ENCODE assay signal across 25 cellular contexts in the genomic region with DNA sequence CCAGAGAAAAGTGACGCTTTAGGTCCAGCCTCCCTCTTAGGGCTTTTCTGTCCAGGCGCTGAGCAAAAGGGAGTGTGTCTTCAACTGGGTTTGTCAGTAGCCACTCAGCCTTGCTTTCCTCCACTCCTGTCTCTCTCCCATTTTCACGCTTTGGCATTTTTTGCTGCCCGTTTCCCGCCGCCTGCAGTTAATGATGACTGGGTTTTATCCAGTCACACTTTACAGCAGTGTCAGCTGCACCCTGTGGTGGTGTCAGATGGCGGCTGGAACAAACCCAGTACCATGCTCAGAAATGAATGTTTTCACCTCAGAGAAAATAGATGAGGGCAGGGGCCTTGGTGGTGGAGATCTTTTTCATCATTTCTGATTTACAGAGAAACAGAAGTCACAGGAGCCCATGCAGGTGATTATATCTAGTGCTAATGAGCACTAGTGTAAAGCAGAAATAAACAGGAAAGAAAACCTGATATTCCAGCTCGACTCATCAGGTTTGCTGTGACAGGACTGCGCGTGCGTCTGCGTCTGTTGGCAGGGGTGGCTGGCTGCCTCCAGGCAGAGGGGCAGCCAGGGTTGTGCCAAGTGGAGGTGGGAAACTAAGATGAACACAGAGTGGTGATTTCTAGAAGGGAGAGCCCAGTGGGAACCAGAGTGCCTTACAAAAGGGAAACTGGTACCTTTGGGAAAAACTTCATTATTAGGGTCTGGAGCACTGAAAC.
A peak's percentile ranks its signal among the peaks of the same experiment; 100 is the strongest.
DNase-seq lines count a peak whose midpoint lies in the region; ATAC-seq and TF ChIP-seq lines count a peak whose summit lies in the region.
"Had no signal": no experiment of that assay in that cellular context is flagged by ENCODE, and none has a peak within 500 bp of the region (broad histone marks: within the 10 kb centered on the region; RNA-seq: fewer than 3 reads in every experiment).

No MANE protein-coding gene starts in this region.

- H3K23ac ChIP-seq in neuronal stem cell (ENCODE audit: low read depth, low read length, poor library complexity): no peak overlapping the region

- no peak overlapping the region for H3K9ac ChIP-seq in neuronal stem cell (ENCODE audit: low read depth, low read length, poor library complexity)

- H3K4me3 Mint-ChIP-seq in activated CD4-positive, alpha-beta T cell treated with anti-CD3 and anti-CD28 coated beads for 36 hours: no peak overlapping the region
- no peak overlapping the region for H3K4me3 Mint-ChIP-seq in HFFc6
- H3K4me3 Mint-ChIP-seq: activated CD8-positive, alpha-beta memory T cell treated with anti-CD3 and anti-CD28 coated beads, Interleukin-2, amount 10 ng/mL, durations not matched to agents 7 days and 5 days; activated T-helper 1 cell treated with anti-CD3 and anti-CD28 coated beads, Interleukin-12 subunit alpha, Interleukin-12 subunit beta, Interleukin-2, Interleukin-4 antibody, amounts not matched to agents 30 ng/mL and 10 ng/mL and 1 ng/mL, durations not matched to agents 14 hours and 24 hours and 36 hours; naive B cell; stimulated activated naive CD8-positive, alpha-beta T cell treated with anti-CD3 and anti-CD28 coated beads, Interleukin-15, amount 100 ng/mL, for 72 hours had no signal

- no peak overlapping the region for H2BK120ac ChIP-seq in neuronal stem cell (ENCODE audit: low read depth, low read length)

- H3K36me3 ChIP-seq in Panc1 (ENCODE audit: control insufficient read depth, insufficient read depth, low read length) (no peaks in the 10 kb centered on the region), neuronal stem cell (replicated peaks in 1 of 2; ENCODE audit: control insufficient read depth in 2 of 2, insufficient read depth in 2 of 2, low read length in 2 of 2) (peaks cover 0 to 6% of the 10 kb centered on the region in 2 donors)
- H3K36me3 ChIP-seq: ascending aorta, colonic mucosa, transverse colon had no signal

- no peak overlapping the region for H4K8ac ChIP-seq in neuronal stem cell (ENCODE audit: low read depth, low read length)

- no peaks in the 10 kb centered on the region for H3K36me3 Mint-ChIP-seq in activated CD4-positive, alpha-beta T cell treated with anti-CD3 and anti-CD28 coated beads for 36 hours (ENCODE audit: low read depth)
- H3K36me3 Mint-ChIP-seq in HFFc6 (ENCODE audit: low read depth): peaks cover 20% of the 10 kb centered on the region
- H3K36me3 Mint-ChIP-seq: activated CD8-positive, alpha-beta memory T cell treated with anti-CD3 and anti-CD28 coated beads, Interleukin-2, amount 10 ng/mL, durations not matched to agents 7 days and 5 days; activated naive CD4-positive, alpha-beta T cell treated with anti-CD3 and anti-CD28 coated beads, Interleukin-2, amount 50 U/mL, for 72 hours; naive B cell had no signal

- no peak overlapping the region for H2BK15ac ChIP-seq in neuronal stem cell (ENCODE audit: low read length)

- H3K4me1 Mint-ChIP-seq in activated CD4-positive, alpha-beta T cell treated with anti-CD3 and anti-CD28 coated beads for 36 hours: no peaks in the 10 kb centered on the region
- peaks cover 36% of the 10 kb centered on the region for H3K4me1 Mint-ChIP-seq in HFFc6 (ENCODE audit: low read depth)
- H3K4me1 Mint-ChIP-seq: activated CD8-positive, alpha-beta memory T cell treated with anti-CD3 and anti-CD28 coated beads, Interleukin-2, amount 10 ng/mL, durations not matched to agents 7 days and 5 days had no signal

- no peak overlapping the region for H3K4me2 ChIP-seq in neuronal stem cell (ENCODE audit: insufficient read depth, low read length, poor library complexity, severe bottlenecking)

- H3K4me3 ChIP-seq in LNCaP clone FGC (ENCODE audit: low read depth, low read length) (peak overlapping the region; percentile 11; the same call in 1 of the 2 replicates), Panc1 (ENCODE audit: low read depth in 2 of 2, low read length in 2 of 2) (no peak overlapping the region), neuronal stem cell (ENCODE audit: low read length in 2 of 2) (no peak overlapping the region)
- H3K4me3 ChIP-seq: ascending aorta, colonic mucosa, transverse colon had no signal

- H3K9me3 Mint-ChIP-seq in activated CD4-positive, alpha-beta T cell treated with anti-CD3 and anti-CD28 coated beads for 36 hours (ENCODE audit: low read depth): no peaks in the 10 kb centered on the region
- no peaks in the 10 kb centered on the region; the same call in 1 of the 2 replicates for H3K9me3 Mint-ChIP-seq in HFFc6
- H3K9me3 Mint-ChIP-seq: activated naive CD4-positive, alpha-beta T cell treated with anti-CD3 and anti-CD28 coated beads, Interleukin-2, amount 50 U/mL, for 72 hours; activated T-helper 1 cell treated with anti-CD3 and anti-CD28 coated beads, Interleukin-12 subunit alpha, Interleukin-12 subunit beta, Interleukin-2, Interleukin-4 antibody, amounts not matched to agents 30 ng/mL and 10 ng/mL and 1 ng/mL, durations not matched to agents 14 hours and 24 hours and 36 hours; naive B cell; stimulated activated naive CD8-positive, alpha-beta T cell treated with anti-CD3 and anti-CD28 coated beads, Interleukin-15, amount 100 ng/mL, for 72 hours had no signal

- no peaks in the 10 kb centered on the region; the same call in 1 of the 2 replicates for H3K4me1 ChIP-seq in Panc1 (ENCODE audit: control insufficient read depth, insufficient read depth, low read length)
- peaks cover 0 to 9% of the 10 kb centered on the region in 2 donors for H3K4me1 ChIP-seq in neuronal stem cell (ENCODE audit: control insufficient read depth in 2 of 2, insufficient read depth in 1 of 2, low read depth in 1 of 2, low read length in 2 of 2)
- H3K4me1 ChIP-seq: colonic mucosa, transverse colon had no signal

- no peak overlapping the region for H3K4ac ChIP-seq in neuronal stem cell (ENCODE audit: low read length)

- H3K27me3 ChIP-seq in Panc1 (ENCODE audit: control insufficient read depth, insufficient read depth, low read length) (no peaks in the 10 kb centered on the region), neuronal stem cell (ENCODE audit: control insufficient read depth in 3 of 3, insufficient read depth in 3 of 3, low read depth in 1 of 3, low read length in 3 of 3) (no peaks in the 10 kb centered on the region)
- H3K27me3 ChIP-seq: ascending aorta, colonic mucosa, transverse colon had no signal

- WGBS in neuronal stem cell (ENCODE audit: extremely low coverage in 2 of 2, insufficient read length in 2 of 2, insufficient replicate concordance in 1 of 2), 2 donors: no CpG with 5 or more reads among the region's 12 CpGs

- H2BK5ac ChIP-seq in neuronal stem cell (ENCODE audit: low read length): no peak overlapping the region

- no peak overlapping the region for H4K91ac ChIP-seq in neuronal stem cell (ENCODE audit: low read depth, low read length, poor library complexity)

- no peak overlapping the region for H3K14ac ChIP-seq in neuronal stem cell (ENCODE audit: low read length)

- no TSS peak for BruUV-seq in Panc1 (replicated peaks; lab: Mats Ljungman, UMichigan)

- H3K9me3 ChIP-seq in Panc1 (ENCODE audit: control insufficient read depth, insufficient read depth, low read depth, low read length) (no peaks in the 10 kb centered on the region), neuronal stem cell (replicated peaks in 1 of 2; ENCODE audit: control insufficient read depth in 2 of 2, insufficient read depth in 1 of 2, low read depth in 1 of 2, low read length in 2 of 2) (no peaks in the 10 kb centered on the region)
- H3K9me3 ChIP-seq: ascending aorta, colonic mucosa, transverse colon had no signal

- H3K79me1 ChIP-seq in neuronal stem cell (ENCODE audit: low read depth, low read length): no peaks in the 10 kb centered on the region

- POLR2A ChIA-PET in Panc1 (lab: Charles Lee): no interaction called here
- POLR2A ChIA-PET in activated CD4-positive, alpha-beta T cell treated with anti-CD3 and anti-CD28 coated beads for 36 hours (lab: Charles Lee): no interaction called here

- in situ Hi-C loops in Panc1 (cut with HindIII; ENCODE audit: low pct_unique_long_range_greater_than_20kb, low sequenced_read_pairs): no loop called here

- H3K27ac ChIP-seq in Panc1 (ENCODE audit: low read length): peak overlapping the region; percentile 14; the same call in 1 of the 2 replicates
- H3K27ac ChIP-seq in neuronal stem cell (replicated peaks; ENCODE audit: low read length): no peak overlapping the region
- H3K27ac ChIP-seq: ascending aorta, colonic mucosa, transverse colon had no signal

- no peak overlapping the region for H2AFZ ChIP-seq in neuronal stem cell (ENCODE audit: low read length)

- ATAC-seq in Panc1 (no peak), Right ventricle myocardium superior (ENCODE audit: poor library complexity) (peak; percentile 82)
- no peak for ATAC-seq in activated CD4-positive, alpha-beta T cell treated with anti-CD3 and anti-CD28 coated beads for 36 hours
- ATAC-seq: activated CD8-positive, alpha-beta memory T cell treated with anti-CD3 and anti-CD28 coated beads, Interleukin-2, amount 10 ng/mL, durations not matched to agents 7 days and 5 days; activated naive CD4-positive, alpha-beta T cell treated with anti-CD3 and anti-CD28 coated beads, Interleukin-2, amount 50 U/mL, for 72 hours; stimulated activated naive CD8-positive, alpha-beta T cell treated with anti-CD3 and anti-CD28 coated beads, Interleukin-15, amount 100 ng/mL, for 72 hours had no signal

- CTCF ChIA-PET in Panc1 (lab: Charles Lee): no interaction called here
- CTCF ChIA-PET in activated CD4-positive, alpha-beta T cell treated with anti-CD3 and anti-CD28 coated beads for 36 hours (lab: Charles Lee): no interaction called here

- H3K27ac Mint-ChIP-seq in activated CD4-positive, alpha-beta T cell treated with anti-CD3 and anti-CD28 coated beads for 36 hours: no peak overlapping the region
- H3K27ac Mint-ChIP-seq in HFFc6: no peak overlapping the region
- H3K27ac Mint-ChIP-seq: activated CD8-positive, alpha-beta memory T cell treated with anti-CD3 and anti-CD28 coated beads, Interleukin-2, amount 10 ng/mL, durations not matched to agents 7 days and 5 days; activated naive CD4-positive, alpha-beta T cell treated with anti-CD3 and anti-CD28 coated beads, Interleukin-2, amount 50 U/mL, for 72 hours; activated T-helper 1 cell treated with anti-CD3 and anti-CD28 coated beads, Interleukin-12 subunit alpha, Interleukin-12 subunit beta, Interleukin-2, Interleukin-4 antibody, amounts not matched to agents 30 ng/mL and 10 ng/mL and 1 ng/mL, durations not matched to agents 14 hours and 24 hours and 36 hours; naive B cell had no signal

- no peak for DNase-seq in LNCaP clone FGC (ENCODE audit: low read depth)
- DNase-seq in Panc1 (ENCODE audit: low read depth, low spot score): no peak
- peak; percentile 55 for DNase-seq in Right ventricle myocardium superior
- no peak for DNase-seq in neuronal stem cell (ENCODE audit: low spot score)
- DNase-seq in activated CD4-positive, alpha-beta T cell treated with anti-CD3 and anti-CD28 coated beads for 36 hours: no peak
- no peak for DNase-seq in HFFc6
- no peak for DNase-seq in NCI-H1105 (lab: John Stamatoyannopoulos, UW)
- no peak for DNase-seq in activated CD4-positive, alpha-beta T cell treated with anti-CD3 and anti-CD28 coated beads, Interleukin-2, amount 50 U/mL, for 48 hours
- DNase-seq: activated CD4-positive, alpha-beta T cell treated with anti-CD3 and anti-CD28 coated beads for 4 hours; activated CD8-positive, alpha-beta memory T cell treated with anti-CD3 and anti-CD28 coated beads, Interleukin-2, amount 10 ng/mL, durations not matched to agents 7 days and 5 days; colonic mucosa; hippocampal formation; islet precursor cell; MV-4-11; naive B cell; NCI-H1930; NCI-H526 treated with DMSO at 0.1 percent for 48 hours; SIG-M5; stimulated activated CD4-positive, alpha-beta T cell treated with anti-CD3 and anti-CD28 coated beads, Interleukin-4, amount 100 ng/mL, for 4 hours; stimulated activated naive CD8-positive, alpha-beta T cell treated with anti-CD3 and anti-CD28 coated beads, Interleukin-15, amount 100 ng/mL, for 72 hours; T-helper 1 cell; transverse colon had no signal

- H2BK12ac ChIP-seq in neuronal stem cell (ENCODE audit: low read length): no peak overlapping the region

- H3K18ac ChIP-seq in neuronal stem cell (ENCODE audit: low read length): no peak overlapping the region

- peak overlapping the region; percentile 13 for H2AK5ac ChIP-seq in neuronal stem cell (ENCODE audit: low read depth, low read length)

- peaks cover 2% of the 10 kb centered on the region for H3K27me3 Mint-ChIP-seq in activated CD4-positive, alpha-beta T cell treated with anti-CD3 and anti-CD28 coated beads for 36 hours
- no peaks in the 10 kb centered on the region; the same call in 1 of the 2 replicates for H3K27me3 Mint-ChIP-seq in HFFc6 (ENCODE audit: insufficient read depth)
- H3K27me3 Mint-ChIP-seq: stimulated activated naive CD8-positive, alpha-beta T cell treated with anti-CD3 and anti-CD28 coated beads, Interleukin-15, amount 100 ng/mL, for 72 hours had no signal

- intact Hi-C loops in Panc1 (cut with micrococcal nuclease; ENCODE audit: unreplicated experiment) (no loop called here), Right ventricle myocardium superior (cut with DNase I) (no loop called here)
- intact Hi-C loops in activated CD4-positive, alpha-beta T cell treated with anti-CD3 and anti-CD28 coated beads for 36 hours (cut with DNase I, micrococcal nuclease): no loop called here

- no peak for TF ChIP-seq CTCF in LNCaP clone FGC (IDR thresholded peaks at IDR 0.05; ENCODE audit: control insufficient read depth, extremely low read depth, insufficient read depth)
- TF ChIP-seq CTCF in Panc1 (IDR thresholded peaks at IDR 0.05): no peak
- no peak for TF ChIP-seq CTCF in HFFc6 (IDR thresholded peaks at IDR 0.05)
